In genomic region chr11:31509017-31509411, GRCh38 we compare ENCODE assay signal across 1 cellular context.
TF ChIP-seq lines count a peak whose summit lies in the region.

No MANE protein-coding gene starts in this region.

TF ChIP-seq in HepG2, 621 proteins besides CTCF, POLR2A, EP300 and RAD21 (continued from another document):
- TF ChIP-seq ATF5 (CRISPR knock-in tag; IDR thresholded peaks at IDR 0.05; ENCODE audit: low read depth) (0 out of 2 replicates have a peak, but pooled peaks have one; percentile 14), ZBED4 (CRISPR knock-in tag; IDR thresholded peaks at IDR 0.05; ENCODE audit: borderline replicate concordance) (no peak), MEIS1 (CRISPR knock-in tag; IDR thresholded peaks at IDR 0.05; ENCODE audit: borderline replicate concordance) (0 out of 2 replicates have a peak, but pooled peaks have one; percentile 0), ZBTB1 (CRISPR knock-in tag; IDR thresholded peaks at IDR 0.05; ENCODE audit: borderline replicate concordance) (no peak), ZNF512B (CRISPR knock-in tag; IDR thresholded peaks at IDR 0.05; ENCODE audit: borderline replicate concordance) (no peak), ZNF703 (CRISPR knock-in tag; IDR thresholded peaks at IDR 0.05; ENCODE audit: borderline replicate concordance) (no peak), SIX4 (CRISPR knock-in tag; IDR thresholded peaks at IDR 0.05) (no peak), ATF7 (IDR thresholded peaks at IDR 0.05) (no peak), ATF7 (CRISPR knock-in tag; IDR thresholded peaks at IDR 0.05) (no peak), ZKSCAN5 (CRISPR knock-in tag; IDR thresholded peaks at IDR 0.05) (no peak), KDM5A (IDR thresholded peaks at IDR 0.05; ENCODE audit: borderline replicate concordance, low read length) (no peak), ATAD3A (CRISPR knock-in tag; IDR thresholded peaks at IDR 0.05) (no peak), ZNF607 (CRISPR knock-in tag; IDR thresholded peaks at IDR 0.05; ENCODE audit: borderline replicate concordance) (no peak), NFE2L1 (CRISPR knock-in tag; IDR thresholded peaks at IDR 0.05; ENCODE audit: borderline replicate concordance) (no peak), ZNF546 (CRISPR knock-in tag; conservative IDR thresholded peaks at IDR 0.05) (0 out of 2 replicates have a peak, but pooled peaks have one; percentile 5)
